ENCODE assay signal across 38 cellular contexts in genomic region chr7:100731937-100732636, GRCh38. TPM values are rescaled to one million over a fixed set of nuclear protein-coding genes. Genes with fewer than 3 reads are reported as not detected.
"Had no signal": no experiment of that assay in that cellular context is flagged by ENCODE, and none has a peak within 500 bp of the region (broad histone marks: within the 10 kb centered on the region; RNA-seq: fewer than 3 reads in every experiment).

No MANE protein-coding gene starts in this region.

- H3K36me3 ChIP-seq: adrenal gland, brain microvascular endothelial cell, breast epithelium had no signal

- H3K9me3 Mint-ChIP-seq: activated CD4-positive, alpha-beta memory T cell treated with anti-CD3 and anti-CD28 coated beads, Interleukin-2, amount 10 ng/mL, durations not matched to agents 7 days and 5 days; activated CD4-positive, alpha-beta T cell treated with anti-CD3 and anti-CD28 coated beads, Interleukin-2, amount 10 ng/mL, durations not matched to agents 7 days and 5 days; activated naive CD4-positive, alpha-beta T cell treated with anti-CD3 and anti-CD28 coated beads for 36 hours; activated naive CD4-positive, alpha-beta T cell treated with anti-CD3 and anti-CD28 coated beads, Interleukin-2, amount 50 U/mL, for 72 hours; activated naive CD8-positive, alpha-beta T cell treated with anti-CD3 and anti-CD28 coated beads for 36 hours; activated T-helper 2 cell treated with anti-CD3 and anti-CD28 coated beads, Interferon-gamma antibody, Interleukin-2, Interleukin-4, amounts not matched to agents 10 μg/mL and 5 μg/mL and 100 μg/mL, durations not matched to agents 14 hours and 24 hours and 36 hours; T-helper 1 cell treated with Interleukin-12 subunit alpha and Interleukin-12 subunit beta and Interleukin-4 antibody, amounts not matched to agents 30 μg/mL and 1 μg/mL, for 36 hours; T-helper 2 cell treated with Interferon-gamma antibody and Interleukin-4, amounts not matched to agents 5 μg/mL and 100 μg/mL, for 36 hours had no signal

- H3K4me1 ChIP-seq: adrenal gland, body of pancreas, breast epithelium had no signal

- ATAC-seq: activated CD4-positive, alpha-beta T cell treated with anti-CD3 and anti-CD28 coated beads for 36 hours; activated CD4-positive, CD25-positive, alpha-beta regulatory T cell treated with anti-CD3 and anti-CD28 coated beads, Interleukin-2, amount 50 U/mL, for 24 hours; activated naive CD4-positive, alpha-beta T cell treated with anti-CD3 and anti-CD28 coated beads, Interleukin-2, amount 50 U/mL, for 72 hours; body of pancreas had no signal

- H3K4me3 ChIP-seq: adrenal gland, body of pancreas, breast epithelium had no signal

- H3K9me3 ChIP-seq: adrenal gland, body of pancreas, breast epithelium had no signal

- H3K4me1 Mint-ChIP-seq: activated CD4-positive, alpha-beta memory T cell treated with anti-CD3 and anti-CD28 coated beads, Interleukin-2, amount 10 ng/mL, durations not matched to agents 7 days and 5 days; activated CD4-positive, alpha-beta T cell treated with anti-CD3 and anti-CD28 coated beads for 36 hours; activated naive CD8-positive, alpha-beta T cell treated with anti-CD3 and anti-CD28 coated beads for 36 hours had no signal

- H3K27ac Mint-ChIP-seq: activated CD4-positive, alpha-beta memory T cell treated with anti-CD3 and anti-CD28 coated beads, Interleukin-2, amount 10 ng/mL, durations not matched to agents 7 days and 5 days; activated CD4-positive, alpha-beta T cell treated with anti-CD3 and anti-CD28 coated beads for 36 hours; activated CD4-positive, alpha-beta T cell treated with anti-CD3 and anti-CD28 coated beads, Interleukin-2, amount 10 ng/mL, durations not matched to agents 7 days and 5 days; activated naive CD4-positive, alpha-beta T cell treated with anti-CD3 and anti-CD28 coated beads for 36 hours; activated naive CD4-positive, alpha-beta T cell treated with anti-CD3 and anti-CD28 coated beads, Interleukin-2, amount 50 U/mL, for 72 hours; activated naive CD8-positive, alpha-beta T cell treated with anti-CD3 and anti-CD28 coated beads for 36 hours; activated T-helper 2 cell treated with anti-CD3 and anti-CD28 coated beads, Interferon-gamma antibody, Interleukin-2, Interleukin-4, amounts not matched to agents 10 μg/mL and 5 μg/mL and 100 μg/mL, durations not matched to agents 14 hours and 24 hours and 36 hours; T-helper 1 cell treated with Interleukin-12 subunit alpha and Interleukin-12 subunit beta and Interleukin-4 antibody, amounts not matched to agents 30 μg/mL and 1 μg/mL, for 36 hours; T-helper 2 cell treated with Interferon-gamma antibody and Interleukin-4, amounts not matched to agents 5 μg/mL and 100 μg/mL, for 36 hours had no signal

- H3K27me3 ChIP-seq: adrenal gland, body of pancreas, brain microvascular endothelial cell, breast epithelium had no signal

- FAIRE-seq: astrocyte, colon, TTC549 had no signal

- H3K27ac ChIP-seq: adrenal gland, body of pancreas, brain microvascular endothelial cell, breast epithelium, VCaP had no signal

- DNase-seq: activated CD4-positive, alpha-beta memory T cell treated with anti-CD3 and anti-CD28 coated beads, Interleukin-2, amount 10 ng/mL, durations not matched to agents 7 days and 5 days; activated CD4-positive, alpha-beta T cell treated with anti-CD3 and anti-CD28 coated beads for 1 hour; activated CD4-positive, alpha-beta T cell treated with anti-CD3 and anti-CD28 coated beads for 36 hours; activated CD4-positive, alpha-beta T cell treated with anti-CD3 and anti-CD28 coated beads for 48 hours; activated CD4-positive, alpha-beta T cell treated with anti-CD3 and anti-CD28 coated beads, Interleukin-2, amount 10 ng/mL, durations not matched to agents 7 days and 5 days; activated CD4-positive, alpha-beta T cell treated with anti-CD3 and anti-CD28 coated beads, Interleukin-2, amount 50 U/mL, for 48 hours; activated CD4-positive, CD25-positive, alpha-beta regulatory T cell; activated CD8-positive, alpha-beta memory T cell treated with anti-CD3 and anti-CD28 coated beads, Interleukin-2, amount 50 U/mL, for 4 hours; activated effector memory CD4-positive, alpha-beta T cell treated with anti-CD3 and anti-CD28 coated beads, Interleukin-2, amount 50 U/mL, for 16 hours; activated gamma-delta T cell treated with Interleukin-2 at 50 U/mL for 16 hours; activated naive CD4-positive, alpha-beta T cell; activated naive CD4-positive, alpha-beta T cell treated with anti-CD3 and anti-CD28 coated beads for 36 hours; activated naive CD4-positive, alpha-beta T cell treated with anti-CD3 and anti-CD28 coated beads, Interleukin-2, amount 50 U/mL, for 16 hours; activated naive CD8-positive, alpha-beta T cell treated with anti-CD3 and anti-CD28 coated beads for 36 hours; activated T-cell treated with anti-CD3 and anti-CD28 coated beads for 4 hours; activated T-cell treated with anti-CD3 and anti-CD28 coated beads, Interleukin-2, amount 50 U/mL, for 1 hour; activated T-cell treated with anti-CD3 and anti-CD28 coated beads, Interleukin-2, amount 50 U/mL, for 48 hours; adrenal gland; amniotic stem cell; aorta; body of pancreas; brain microvascular endothelial cell; central memory CD4-positive, alpha-beta T cell; T-helper 2 cell; T-helper 9 cell had no signal

- H3K4me3 Mint-ChIP-seq: activated CD4-positive, alpha-beta memory T cell treated with anti-CD3 and anti-CD28 coated beads, Interleukin-2, amount 10 ng/mL, durations not matched to agents 7 days and 5 days; activated CD4-positive, alpha-beta T cell treated with anti-CD3 and anti-CD28 coated beads for 36 hours; activated CD4-positive, alpha-beta T cell treated with anti-CD3 and anti-CD28 coated beads, Interleukin-2, amount 10 ng/mL, durations not matched to agents 7 days and 5 days; activated naive CD4-positive, alpha-beta T cell treated with anti-CD3 and anti-CD28 coated beads for 36 hours; activated naive CD8-positive, alpha-beta T cell treated with anti-CD3 and anti-CD28 coated beads for 36 hours; T-helper 1 cell treated with Interleukin-12 subunit alpha and Interleukin-12 subunit beta and Interleukin-4 antibody, amounts not matched to agents 30 μg/mL and 1 μg/mL, for 36 hours; T-helper 2 cell treated with Interferon-gamma antibody and Interleukin-4, amounts not matched to agents 5 μg/mL and 100 μg/mL, for 36 hours had no signal

- H3K36me3 Mint-ChIP-seq: activated naive CD4-positive, alpha-beta T cell treated with anti-CD3 and anti-CD28 coated beads, Interleukin-2, amount 50 U/mL, for 72 hours; activated naive CD8-positive, alpha-beta T cell treated with anti-CD3 and anti-CD28 coated beads for 36 hours had no signal

RNA-seq across cellular contexts. Expression of gene ZAN, which starts 1.3 kb away (rescaled TPM):
- total RNA-seq: activated CD4-positive, alpha-beta memory T cell treated with anti-CD3 and anti-CD28 coated beads, Interleukin-2, amount 10 ng/mL, durations not matched to agents 7 days and 5 days; activated CD4-positive, alpha-beta T cell treated with anti-CD3 and anti-CD28 coated beads for 36 hours; activated CD4-positive, alpha-beta T cell treated with anti-CD3 and anti-CD28 coated beads, Interleukin-2, amount 10 ng/mL, durations not matched to agents 7 days and 5 days; activated CD8-positive, alpha-beta memory T cell treated with anti-CD3 and anti-CD28 coated beads for 36 hours; activated naive CD4-positive, alpha-beta T cell treated with anti-CD3 and anti-CD28 coated beads for 36 hours; activated naive CD4-positive, alpha-beta T cell treated with anti-CD3 and anti-CD28 coated beads, Interleukin-2, amount 50 U/mL, for 72 hours; activated naive CD8-positive, alpha-beta T cell treated with anti-CD3 and anti-CD28 coated beads for 36 hours; activated T-helper 2 cell treated with anti-CD3 and anti-CD28 coated beads, Interferon-gamma antibody, Interleukin-2, Interleukin-4, amounts not matched to agents 10 μg/mL and 5 μg/mL and 100 μg/mL, durations not matched to agents 14 hours and 24 hours and 36 hours; adrenal gland; aorta; astrocyte; body of pancreas; breast epithelium; cardiac septum; cerebellum had no signal
- polyA plus RNA-seq: adrenal gland, aorta had no signal

RNA-seq across cellular contexts. Expression of gene EPO, which starts 11.8 kb away (rescaled TPM):
- total RNA-seq: activated CD4-positive, alpha-beta memory T cell treated with anti-CD3 and anti-CD28 coated beads, Interleukin-2, amount 10 ng/mL, durations not matched to agents 7 days and 5 days; activated CD4-positive, alpha-beta T cell treated with anti-CD3 and anti-CD28 coated beads for 36 hours; activated CD4-positive, alpha-beta T cell treated with anti-CD3 and anti-CD28 coated beads, Interleukin-2, amount 10 ng/mL, durations not matched to agents 7 days and 5 days; activated naive CD4-positive, alpha-beta T cell treated with anti-CD3 and anti-CD28 coated beads for 36 hours; activated naive CD4-positive, alpha-beta T cell treated with anti-CD3 and anti-CD28 coated beads, Interleukin-2, amount 50 U/mL, for 72 hours; activated naive CD8-positive, alpha-beta T cell treated with anti-CD3 and anti-CD28 coated beads for 36 hours; activated T-helper 2 cell treated with anti-CD3 and anti-CD28 coated beads, Interferon-gamma antibody, Interleukin-2, Interleukin-4, amounts not matched to agents 10 μg/mL and 5 μg/mL and 100 μg/mL, durations not matched to agents 14 hours and 24 hours and 36 hours; adrenal gland; aorta; astrocyte; breast epithelium; cardiac septum; cerebellum had no signal
